In genomic region chr11:121655481-121656332, GRCh38 we compare ENCODE assay signal across 1 cellular context.
TF ChIP-seq lines count a peak whose summit lies in the region.

No MANE protein-coding gene starts in this region.

TF ChIP-seq in GM12878, 131 proteins besides CTCF, POLR2A, EP300 and RAD21 (continued from another document):
- TF ChIP-seq SMAD5 (IDR thresholded peaks at IDR 0.05; ENCODE audit: low read depth) (no peak), SRF (IDR thresholded peaks at IDR 0.05; ENCODE audit: low read depth in 2 of 2, low read length in 2 of 2) (no peak), PAX5 (IDR thresholded peaks at IDR 0.05; ENCODE audit: borderline replicate concordance, low read depth, low read length) (no peak), MEF2A (IDR thresholded peaks at IDR 0.05; ENCODE audit: insufficient read depth, low read depth, low read length) (no peak), USF1 (IDR thresholded peaks at IDR 0.05; ENCODE audit: borderline replicate concordance, extremely low read length, insufficient read depth, low read depth, low read length) (no peak), SIX5 (IDR thresholded peaks at IDR 0.05; ENCODE audit: low read depth, low read length, severe bottlenecking) (no peak), ATF3 (IDR thresholded peaks at IDR 0.05; ENCODE audit: borderline replicate concordance, extremely low read depth, low read depth, low read length) (no peak), HDGF (IDR thresholded peaks at IDR 0.05) (no peak), RFX5 (IDR thresholded peaks at IDR 0.05; ENCODE audit: low read depth, low read length) (0 out of 2 replicates have a peak, but pooled peaks have one; percentile 25), ZBTB33 (IDR thresholded peaks at IDR 0.05) (no peak), TAF1 (IDR thresholded peaks at IDR 0.05; ENCODE audit: borderline replicate concordance, low read depth, low read length) (no peak), MYC (IDR thresholded peaks at IDR 0.05; ENCODE audit: insufficient read depth, insufficient read length, insufficient replicate concordance, low read length, severe bottlenecking) (no peak), GATAD2B (conservative IDR thresholded peaks at IDR 0.05; ENCODE audit: low read depth) (no peak), BCL11A (IDR thresholded peaks at IDR 0.05; ENCODE audit: low read depth, low read length) (no peak), FOXK2 (IDR thresholded peaks at IDR 0.05) (no peak), MAX (IDR thresholded peaks at IDR 0.05; ENCODE audit: low read depth, low read length) (no peak), REST (IDR thresholded peaks at IDR 0.05; ENCODE audit: low read depth, low read length) (no peak), IRF3 (IDR thresholded peaks at IDR 0.05) (no peak), CEBPZ (IDR thresholded peaks at IDR 0.05; ENCODE audit: low read depth, low read length) (no peak), SPI1 (IDR thresholded peaks at IDR 0.05; ENCODE audit: borderline replicate concordance, insufficient read depth, low read depth, low read length) (peak; percentile 63), EED (IDR thresholded peaks at IDR 0.05; ENCODE audit: low read depth) (no peak), ZNF217 (IDR thresholded peaks at IDR 0.05) (no peak)
